8 cellular contexts compared by ENCODE assay signal in genomic region chr5:127564002-127564769, GRCh38. TPM values are rescaled to one million over a fixed set of nuclear protein-coding genes. Genes with fewer than 3 reads are reported as not detected.
A peak's percentile ranks its signal among the peaks of the same experiment; 100 is the strongest.
DNase-seq lines count a peak whose midpoint lies in the region; ATAC-seq, FAIRE-seq and TF ChIP-seq lines count a peak whose summit lies in the region.

No MANE protein-coding gene starts in this region.

- no peak overlapping the region for H3K4me3 ChIP-seq in AG04449 (ENCODE audit: low read depth, low read length)
- no peak overlapping the region for H3K4me3 ChIP-seq in choroid plexus epithelial cell (ENCODE audit: low read depth, low read length)
- H3K4me3 ChIP-seq in lower lobe of right lung: no peak overlapping the region

- no peaks in the 10 kb centered on the region for H3K27me3 ChIP-seq in lower lobe of right lung (ENCODE audit: low read depth)

- peak; percentile 40 for ATAC-seq in HG02759 (IDR thresholded peaks at IDR 0.05; ENCODE audit: unreplicated experiment)
- peak; percentile 73 to 84 for ATAC-seq in lower lobe of right lung

- TF ChIP-seq CTCF in AG04449 (IDR thresholded peaks at IDR 0.05; ENCODE audit: insufficient read depth, low read length, missing control alignments): peak; percentile 58
- peak; percentile 72 for TF ChIP-seq CTCF in choroid plexus epithelial cell (conservative IDR thresholded peaks at IDR 0.05; ENCODE audit: low read depth, low read length)
- peak; percentile 66 for TF ChIP-seq CTCF in lower lobe of right lung (IDR thresholded peaks at IDR 0.05)

- DNase-seq in AG04449 (ENCODE audit: low read depth, low spot score): no peak
- no peak for DNase-seq in GM12892 (ENCODE audit: insufficient read length)
- DNase-seq in NCI-H1694 (lab: John Stamatoyannopoulos, UW): peak; percentile 74
- peak in 3 of 5 donors; percentile 21 to 49 (median 40) for DNase-seq in T-helper 1 cell
- peak; percentile 82 for DNase-seq in choroid plexus epithelial cell (ENCODE audit: low read depth)
- no peak for DNase-seq in lower lobe of right lung
- DNase-seq in stimulated activated CD8-positive, alpha-beta memory T cell treated with anti-CD3 and anti-CD28 coated beads, Interleukin-7, amount 100 ng/mL, for 4 hours (ENCODE audit: low read depth in 2 of 2): peak; percentile 6 to 10

- no peaks in the 10 kb centered on the region for H3K9me3 ChIP-seq in lower lobe of right lung

- peak; percentile 97 for FAIRE-seq in GM12892 (lab: Jason Lieb, UNC)

- POLR2A ChIA-PET in AG04449 (lab: Yijun Ruan, JAX): interaction anchor here (1.0 kb wide), 1 partner anchor 9 kb away, joined by 3 read pairs; no protein-coding TSS in a partner anchor

- no peaks in the 10 kb centered on the region for H3K36me3 ChIP-seq in lower lobe of right lung

- no peak for TF ChIP-seq POLR2A in GM12892 (IDR thresholded peaks at IDR 0.05; ENCODE audit: low read depth, low read length)

- peaks cover 8% of the 10 kb centered on the region for H3K4me1 ChIP-seq in lower lobe of right lung

- CTCF ChIA-PET in AG04449 (lab: Yijun Ruan, JAX): interaction anchor here (0.8 to 4.7 kb wide), 20 partner anchors 10 to 725 kb away, joined by 3 to 68 read pairs (median 4); no protein-coding TSS in a partner anchor

- no peak overlapping the region for H3K27ac ChIP-seq in lower lobe of right lung

- intact Hi-C loops in lower lobe of right lung (cut with DNase I): no loop called here

RNA-seq across cellular contexts. Expression of gene PRRC1, which starts 46.7 kb away (rescaled TPM):
- polyA plus RNA-seq in GM12892 (2012; ENCODE audit: missing spikeins): 27.3 TPM
- total RNA-seq in lower lobe of right lung: 49.7 TPM

Comparison
In these comparisons a context has a peak if more than half of its experiments do, and no peak if none do; other contexts are left out.
1. DNase-seq: peak in NCI-H1694 (single experiment), T-helper 1 cell (3 of 5), choroid plexus epithelial cell (single experiment) and stimulated activated CD8-positive, alpha-beta memory T cell treated with anti-CD3 and anti-CD28 coated beads, Interleukin-7, amount 100 ng/mL, for 4 hours (2 of 2); none in AG04449 (single experiment), GM12892 (single experiment) and lower lobe of right lung (single experiment).
2. Peak in every context shown above with its lines, with median percentiles within 50 percentile points of each other: CTCF ChIP-seq.